Comparison of ENCODE assay signal across 20 cellular contexts in the genomic region with DNA sequence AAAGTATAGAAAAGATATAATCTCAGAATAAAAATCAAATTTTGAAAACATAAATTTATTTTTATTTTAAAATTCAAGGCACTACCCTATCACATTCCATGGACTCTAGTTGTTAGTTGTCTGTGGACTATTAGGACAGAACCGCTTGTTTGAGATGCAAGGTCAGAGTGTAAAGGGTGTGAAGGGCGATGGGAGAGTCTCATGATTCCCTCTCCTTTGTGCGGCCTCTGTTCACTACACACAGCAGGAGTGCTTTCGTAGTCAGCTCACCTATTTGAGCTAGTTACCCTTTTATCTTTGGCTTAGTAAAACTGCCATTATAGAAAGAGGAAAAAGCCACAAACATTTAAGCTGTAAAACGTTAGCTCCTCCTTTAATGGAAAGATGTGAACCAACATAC.
"Had no signal": no experiment of that assay in that cellular context is flagged by ENCODE, and none has a peak within 500 bp of the region (broad histone marks: within the 10 kb centered on the region; RNA-seq: fewer than 3 reads in every experiment).

No MANE protein-coding gene starts in this region.

- H2AFZ ChIP-seq: hepatocyte, parathyroid adenoma had no signal

- H3K27me3 ChIP-seq: colonic mucosa, esophagus muscularis mucosa, foreskin keratinocyte, gastroesophageal sphincter, heart left ventricle, hepatocyte, right lobe of liver, tibial nerve, upper lobe of left lung, uterus had no signal

- H3K27ac ChIP-seq: colonic mucosa, esophagus muscularis mucosa, foreskin keratinocyte, gastroesophageal sphincter, heart left ventricle, hepatocyte, parathyroid adenoma, right lobe of liver, thoracic aorta, tibial nerve, upper lobe of left lung, uterus had no signal

- H3K9me3 ChIP-seq: colonic mucosa, esophagus muscularis mucosa, gastroesophageal sphincter, heart left ventricle, right lobe of liver, thoracic aorta, tibial nerve, upper lobe of left lung, uterus had no signal

- H3K4me1 ChIP-seq: colonic mucosa, esophagus muscularis mucosa, foreskin keratinocyte, gastroesophageal sphincter, heart left ventricle, parathyroid adenoma, right lobe of liver, tibial nerve, upper lobe of left lung, uterus had no signal

- H3K36me3 ChIP-seq: colonic mucosa, esophagus muscularis mucosa, gastroesophageal sphincter, heart left ventricle, right lobe of liver, thoracic aorta, tibial nerve, upper lobe of left lung, uterus had no signal

- H3K9ac ChIP-seq: parathyroid adenoma had no signal

- H3K4me2 ChIP-seq: hepatocyte had no signal

- DNase-seq: colonic mucosa; effector CD8-positive, alpha-beta T cell; foreskin keratinocyte; heart left ventricle; kidney; natural killer cell; right lobe of liver; small intestine; stimulated activated CD4-positive, alpha-beta T cell treated with anti-CD3 and anti-CD28 coated beads, Interleukin-15, amount 100 ng/mL, for 24 hours; stimulated activated CD4-positive, alpha-beta T cell treated with anti-CD3 and anti-CD28 coated beads, Interleukin-2, amount 100 ng/mL, for 48 hours; stimulated activated naive B cell treated with anti-CD40 and anti-IgM and Interleukin-4, amounts not matched to agents 10 μg/mL and 1 μg/mL and 100 μg/mL, for 72 hours; upper lobe of left lung; uterus had no signal

- H3K4me3 ChIP-seq: colonic mucosa, esophagus muscularis mucosa, gastroesophageal sphincter, heart left ventricle, hepatocyte, lung, right lobe of liver, thoracic aorta, tibial nerve, upper lobe of left lung, uterus had no signal
